In the genomic region with DNA sequence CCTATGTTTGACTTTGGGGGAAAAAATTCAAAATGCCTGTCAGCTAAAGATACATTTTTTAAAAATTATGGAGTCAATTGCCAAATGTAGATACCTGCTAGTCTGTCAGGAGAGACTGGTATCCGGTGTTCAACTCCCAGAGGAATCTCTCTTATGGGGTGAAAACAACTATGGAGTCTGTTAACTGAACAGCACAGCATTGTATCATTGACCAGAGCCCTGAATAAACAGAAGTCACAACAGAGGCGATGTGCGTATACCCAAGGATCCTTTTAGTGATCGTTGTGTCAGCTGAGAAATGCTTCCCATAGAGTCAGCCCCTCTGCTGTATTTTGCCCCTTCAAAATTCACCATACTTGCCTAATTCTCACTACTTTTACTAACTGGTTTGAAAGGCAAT, we compare ENCODE assay signal across 3 cellular contexts.
"Had no signal": no experiment of that assay in that cellular context is flagged by ENCODE, and none has a peak within 500 bp of the region (broad histone marks: within the 10 kb centered on the region; RNA-seq: fewer than 3 reads in every experiment).

No MANE protein-coding gene starts in this region.

- H3K4me3 ChIP-seq: GM12878 had no signal

- DNase-seq: GDM1, GF-D8 had no signal
